Comparison of ENCODE assay signal across 1 cellular context in the genomic region with DNA sequence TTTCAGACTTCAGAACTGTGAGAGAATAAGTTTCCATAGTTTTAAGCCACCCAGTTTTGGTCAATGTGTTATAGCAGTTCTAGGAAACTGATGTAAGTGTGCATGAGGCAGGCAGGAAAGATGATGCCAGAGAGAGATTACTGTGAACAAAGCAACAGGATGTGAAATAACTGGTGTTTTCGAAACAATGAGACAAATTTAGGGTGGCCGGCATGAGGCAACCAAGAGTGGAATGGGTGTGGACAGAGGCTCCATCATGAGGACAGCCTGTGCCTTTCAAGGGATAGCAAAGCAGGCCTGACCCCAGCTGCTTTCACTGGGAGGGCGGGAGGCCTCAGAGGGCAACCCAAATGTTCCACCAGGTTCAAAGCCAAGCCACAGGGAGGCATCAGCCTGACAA.
TF ChIP-seq lines count a peak whose summit lies in the region.

No MANE protein-coding gene starts in this region.

TF ChIP-seq in SK-N-SH, 30 proteins besides CTCF, POLR2A, EP300 and RAD21 (continued from another document):
- TF ChIP-seq MEF2A (IDR thresholded peaks at IDR 0.05; ENCODE audit: borderline replicate concordance, low read depth) (no peak), RXRA (IDR thresholded peaks at IDR 0.05; ENCODE audit: borderline replicate concordance, low read depth) (no peak)
